In the genomic region with DNA sequence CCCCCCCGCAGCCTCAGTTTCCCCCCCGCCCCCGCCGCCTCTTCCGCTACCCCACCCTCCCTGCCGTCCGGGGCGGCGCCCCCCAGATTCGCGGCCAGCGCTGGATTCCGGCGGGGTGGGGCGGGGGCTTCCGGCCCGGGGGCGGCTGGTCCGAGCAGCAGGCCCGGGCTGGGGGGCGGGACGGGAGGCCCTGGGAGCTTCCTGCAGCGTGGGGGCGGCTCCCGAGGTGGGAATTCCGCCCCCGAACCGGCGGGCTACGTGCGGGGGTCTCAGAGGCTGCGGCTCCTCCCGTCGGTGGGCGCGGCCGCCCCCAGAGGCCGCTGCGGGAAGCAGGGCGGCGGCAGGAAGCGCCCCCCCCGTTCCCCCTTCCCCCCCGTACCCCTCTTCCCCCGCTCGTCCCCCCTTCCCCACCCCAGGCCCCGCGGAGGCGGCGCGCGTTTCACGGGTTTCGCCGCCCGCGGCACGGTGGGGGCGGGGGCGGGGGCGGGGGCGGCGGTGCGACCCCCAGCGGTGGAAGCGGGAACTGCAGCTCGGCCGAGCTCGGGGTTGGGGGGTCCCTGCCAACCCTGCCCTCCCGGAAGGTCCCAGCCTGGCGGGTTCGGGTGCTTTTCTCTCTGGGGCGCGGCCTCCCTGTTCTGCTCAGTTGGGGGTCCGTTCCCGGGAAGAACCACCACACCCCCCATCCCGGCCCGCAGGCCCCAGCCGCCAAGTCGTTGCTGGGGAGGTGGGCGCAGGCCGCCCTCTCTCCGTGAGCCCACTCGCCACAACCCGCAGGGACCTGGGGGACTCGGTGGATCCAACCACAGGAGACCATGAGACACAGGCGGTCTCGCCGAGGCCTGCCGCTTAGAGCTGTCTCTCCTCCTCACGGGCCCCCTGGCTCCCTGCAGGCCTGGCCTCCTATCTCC, we compare ENCODE assay signal across 8 cellular contexts.
DNase-seq lines count a peak whose midpoint lies in the region; ATAC-seq, FAIRE-seq and TF ChIP-seq lines count a peak whose summit lies in the region.

No MANE protein-coding gene starts in this region.

- no peaks in the 10 kb centered on the region for H3K36me3 ChIP-seq in neuron (ENCODE audit: insufficient read depth, low read length)

- no peak overlapping the region for H2AFZ ChIP-seq in neuron (ENCODE audit: low read depth, low read length)

- H3K4me1 ChIP-seq in neuron (ENCODE audit: insufficient read depth, low read length): peaks cover 56% of the 10 kb centered on the region

- no peak for TF ChIP-seq POLR2A in GM12891 (IDR thresholded peaks at IDR 0.05; ENCODE audit: low read depth, low read length)

- H3K4me3 ChIP-seq in neuron (ENCODE audit: low read length): peak overlapping the region; percentile 40

- FAIRE-seq in GM12891 (lab: Jason Lieb, UNC): peak; percentile 28
- peak; percentile 20 for FAIRE-seq in urothelium cell line (lab: Jason Lieb, UNC)

- DNase-seq in GM12891 (ENCODE audit: insufficient read length, low spot score): peak; percentile 97
- peak; percentile 67 for DNase-seq in NCI-H226
- peak; percentile 81 for DNase-seq in activated T-cell treated with anti-CD3 and anti-CD28 coated beads, Interleukin-2, amount 50 U/mL, for 1 hour
- peak; percentile 26 for DNase-seq in fibroblast of gingiva (ENCODE audit: low read depth)
- peak; percentile 90 for DNase-seq in urothelium cell line (ENCODE audit: low spot score)

- no peaks in the 10 kb centered on the region for H3K27me3 ChIP-seq in neuron (ENCODE audit: insufficient read depth, low read length)

- no peaks in the 10 kb centered on the region for H3K9me3 ChIP-seq in neuron (ENCODE audit: low read length)

- ATAC-seq in GM18502 (IDR thresholded peaks at IDR 0.05; ENCODE audit: poor library complexity, unreplicated experiment) (no peak), GM21786 (IDR thresholded peaks at IDR 0.05; ENCODE audit: unreplicated experiment) (no peak)

TF ChIP-seq in GM12891, 5 proteins besides CTCF, POLR2A, EP300 and RAD21:
- no peak for TF ChIP-seq POLR2AphosphoS5 (IDR thresholded peaks at IDR 0.05; ENCODE audit: low read depth, low read length)

Comparison
In these comparisons a context has a peak if more than half of its experiments do, and no peak if none do; other contexts are left out.
1. DNase-seq: peak in every context shown above with its lines; median percentile 97 in GM12891; 90 in urothelium cell line; 81 in activated T-cell treated with anti-CD3 and anti-CD28 coated beads, Interleukin-2, amount 50 U/mL, for 1 hour; 67 in NCI-H226; 26 in fibroblast of gingiva.